In the genomic region with DNA sequence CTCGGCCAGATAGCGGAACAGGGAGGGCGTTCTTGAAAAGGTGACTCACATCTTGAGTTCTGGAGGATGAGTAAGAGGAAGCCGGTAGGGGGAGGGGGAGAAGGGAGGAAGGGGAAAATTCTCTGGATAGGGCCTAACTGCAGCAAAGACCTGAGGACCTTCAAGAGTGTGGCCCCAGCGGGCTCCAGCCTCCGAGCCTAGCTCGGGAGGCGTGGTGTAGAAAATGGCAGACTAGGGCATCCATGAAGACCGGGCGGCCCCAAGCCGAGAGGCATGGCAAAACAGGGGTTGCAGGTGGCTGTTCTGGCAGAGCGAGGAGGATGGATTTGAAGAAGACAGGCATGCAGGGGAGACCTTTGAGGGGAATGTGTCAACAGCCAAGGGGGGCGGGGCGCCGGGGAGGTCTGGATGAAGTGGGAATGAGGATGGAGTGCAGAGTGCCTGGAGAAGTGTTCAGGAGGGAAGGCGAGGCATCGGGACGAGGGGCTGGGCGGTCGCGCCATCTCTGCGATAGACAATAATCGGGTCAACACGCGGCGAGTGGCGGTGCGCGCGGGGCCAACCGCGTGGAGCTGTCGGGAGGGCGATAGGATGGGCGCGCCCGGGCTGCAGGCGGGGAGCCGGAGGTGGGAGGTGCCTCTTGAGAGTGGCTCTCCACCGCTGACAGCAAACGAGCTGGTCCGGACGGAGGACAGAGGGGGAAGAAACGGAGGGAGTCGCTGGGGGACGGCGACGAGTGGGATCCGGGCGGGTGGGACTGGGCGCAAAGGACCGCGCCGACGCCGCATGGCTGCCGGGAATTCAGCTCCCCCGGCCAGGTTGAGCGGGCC, we compare ENCODE assay signal across 1 cellular context.
TF ChIP-seq lines count a peak whose summit lies in the region.

No MANE protein-coding gene starts in this region.

TF ChIP-seq in WTC11, 78 proteins besides CTCF, POLR2A, EP300 and RAD21 (continued from another document):
- TF ChIP-seq E2F4 (CRISPR knock-in tag; IDR thresholded peaks at IDR 0.05; ENCODE audit: borderline replicate concordance, low read depth) (no peak), ERG (CRISPR knock-in tag; IDR thresholded peaks at IDR 0.05) (no peak), TEAD1 (CRISPR knock-in tag; IDR thresholded peaks at IDR 0.05) (0 out of 2 replicates have a peak, but pooled peaks have one; percentile 22), ATF1 (CRISPR knock-in tag; IDR thresholded peaks at IDR 0.05) (no peak), ZNF423 (CRISPR knock-in tag; IDR thresholded peaks at IDR 0.05) (no peak), ESRRA (CRISPR knock-in tag; IDR thresholded peaks at IDR 0.05; ENCODE audit: borderline replicate concordance) (no peak), ZNF416 (CRISPR knock-in tag; IDR thresholded peaks at IDR 0.05) (no peak), ELF4 (CRISPR knock-in tag; IDR thresholded peaks at IDR 0.05; ENCODE audit: low read depth) (no peak)
- TF ChIP-seq, protein P1, sequence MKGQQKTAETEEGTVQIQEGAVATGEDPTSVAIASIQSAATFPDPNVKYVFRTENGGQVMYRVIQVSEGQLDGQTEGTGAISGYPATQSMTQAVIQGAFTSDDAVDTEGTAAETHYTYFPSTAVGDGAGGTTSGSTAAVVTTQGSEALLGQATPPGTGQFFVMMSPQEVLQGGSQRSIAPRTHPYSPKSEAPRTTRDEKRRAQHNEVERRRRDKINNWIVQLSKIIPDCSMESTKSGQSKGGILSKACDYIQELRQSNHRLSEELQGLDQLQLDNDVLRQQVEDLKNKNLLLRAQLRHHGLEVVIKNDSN (CRISPR knock-in tag; IDR thresholded peaks at IDR 0.05): no peak
- TF ChIP-seq, protein P2, sequence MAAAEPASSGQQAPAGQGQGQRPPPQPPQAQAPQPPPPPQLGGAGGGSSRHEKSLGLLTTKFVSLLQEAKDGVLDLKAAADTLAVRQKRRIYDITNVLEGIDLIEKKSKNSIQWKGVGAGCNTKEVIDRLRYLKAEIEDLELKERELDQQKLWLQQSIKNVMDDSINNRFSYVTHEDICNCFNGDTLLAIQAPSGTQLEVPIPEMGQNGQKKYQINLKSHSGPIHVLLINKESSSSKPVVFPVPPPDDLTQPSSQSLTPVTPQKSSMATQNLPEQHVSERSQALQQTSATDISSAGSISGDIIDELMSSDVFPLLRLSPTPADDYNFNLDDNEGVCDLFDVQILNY (CRISPR knock-in tag; IDR thresholded peaks at IDR 0.05): no peak
- TF ChIP-seq, protein P3, sequence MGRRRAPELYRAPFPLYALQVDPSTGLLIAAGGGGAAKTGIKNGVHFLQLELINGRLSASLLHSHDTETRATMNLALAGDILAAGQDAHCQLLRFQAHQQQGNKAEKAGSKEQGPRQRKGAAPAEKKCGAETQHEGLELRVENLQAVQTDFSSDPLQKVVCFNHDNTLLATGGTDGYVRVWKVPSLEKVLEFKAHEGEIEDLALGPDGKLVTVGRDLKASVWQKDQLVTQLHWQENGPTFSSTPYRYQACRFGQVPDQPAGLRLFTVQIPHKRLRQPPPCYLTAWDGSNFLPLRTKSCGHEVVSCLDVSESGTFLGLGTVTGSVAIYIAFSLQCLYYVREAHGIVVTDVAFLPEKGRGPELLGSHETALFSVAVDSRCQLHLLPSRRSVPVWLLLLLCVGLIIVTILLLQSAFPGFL (CRISPR knock-in tag; IDR thresholded peaks at IDR 0.05; ENCODE audit: borderline replicate concordance): no peak
